In the genomic region with DNA sequence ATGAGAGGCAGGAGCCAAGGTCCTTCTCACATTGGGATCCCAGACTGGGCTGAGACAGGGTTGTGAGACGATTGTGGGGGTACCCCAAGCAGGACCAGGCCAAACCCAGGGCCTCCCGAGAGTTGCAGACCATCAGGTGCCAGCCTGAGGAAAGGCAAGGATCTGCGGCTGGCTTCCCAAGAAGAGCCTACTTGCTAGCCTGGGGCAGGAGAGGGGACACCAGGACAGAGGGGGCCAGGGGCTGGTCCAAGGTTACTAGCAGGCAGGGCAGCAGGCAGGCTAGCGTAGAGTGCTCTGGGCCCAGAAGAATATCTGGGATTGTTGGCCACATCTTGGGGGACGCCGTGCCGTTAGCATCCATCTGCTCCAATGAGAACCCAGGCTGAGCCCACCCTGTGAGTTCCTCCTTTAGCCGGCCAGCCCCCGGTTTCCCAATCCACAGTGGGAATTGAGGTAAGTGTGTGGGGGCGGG, we compare ENCODE assay signal across 8 cellular contexts. TPM values are rescaled to one million over a fixed set of nuclear protein-coding genes. Genes with fewer than 3 reads are reported as not detected.
DNase-seq lines count a peak whose midpoint lies in the region; ATAC-seq, FAIRE-seq and TF ChIP-seq lines count a peak whose summit lies in the region.

No MANE protein-coding gene starts in this region.

- H3K9me3 Mint-ChIP-seq in Caco-2 (ENCODE audit: unreplicated experiment) = no peaks in the 10 kb centered on the region

- WGBS in esophagus squamous epithelium, 2 donors = 0% methylated on average over 1 to 3 of the region's 10 CpGs
- 6 to 10% methylated on average over 9 to 10 of the region's 10 CpGs for WGBS in pancreas, 2 donors

- POLR2A ChIA-PET in Caco-2 (lab: Charles Lee) = interaction anchor here (1.3 to 1.6 kb wide), 2 partner anchors 9 to 42 kb away, joined by 14 to 21 read pairs; a partner anchor contains a TSS

- BruUV-seq in Caco-2 (replicated peaks; lab: Mats Ljungman, UMichigan) = TSS peak; percentile 48

- H3K4me1 Mint-ChIP-seq in Caco-2 (ENCODE audit: low read depth, unreplicated experiment) = peaks cover 17% of the 10 kb centered on the region

- no peak for TF ChIP-seq POLR2A in esophagus squamous epithelium (IDR thresholded peaks at IDR 0.05)

- ATAC-seq in RWPE2 (ENCODE audit: low read depth) = no peak
- ATAC-seq in pancreas = peak in 1 of 4 donors; percentile 0
- no peak for ATAC-seq in GM18498 (IDR thresholded peaks at IDR 0.05; ENCODE audit: unreplicated experiment)
- no peak for ATAC-seq in GM21447 (IDR thresholded peaks at IDR 0.05; ENCODE audit: unreplicated experiment)

- H3K36me3 ChIP-seq in Caco-2 (ENCODE audit: control insufficient read depth, insufficient read depth, low read length) = no peaks in the 10 kb centered on the region
- H3K36me3 ChIP-seq in RWPE2 (ENCODE audit: low read depth) = peaks cover 27% of the 10 kb centered on the region
- H3K36me3 ChIP-seq in esophagus squamous epithelium = peaks cover 0 to 23% (median 3%) of the 10 kb centered on the region in 3 donors
- peaks cover 0 to 20% (median 12%) of the 10 kb centered on the region in 3 donors for H3K36me3 ChIP-seq in pancreas

- H3K36me3 Mint-ChIP-seq in Caco-2 (ENCODE audit: insufficient read depth, unreplicated experiment) = peaks cover 17% of the 10 kb centered on the region

- intact Hi-C loops in Caco-2 (cut with micrococcal nuclease; ENCODE audit: unreplicated experiment) = loop anchor here (5.0 kb wide), 1 partner anchor 259 kb away; a partner anchor contains a TSS
- intact Hi-C loops in esophagus squamous epithelium (cut with DNase I) = no loop called here
- intact Hi-C loops in pancreas (cut with DNase I) = no loop called here

- H3K4me3 ChIP-seq in Caco-2 (ENCODE audit: low read depth, low read length) (peak overlapping the region; percentile 74), RWPE2 (ENCODE audit: severe bottlenecking) (peak overlapping the region; percentile 51), esophagus squamous epithelium (peak overlapping the region; percentile 56 to 85 (median 76)), pancreas (peak overlapping the region; percentile 77 to 90 (median 82))

- H3K4me1 ChIP-seq in Caco-2 = peaks cover 11% of the 10 kb centered on the region
- H3K4me1 ChIP-seq in RWPE2 (ENCODE audit: insufficient read depth, poor library complexity, severe bottlenecking) = peaks cover 11% of the 10 kb centered on the region
- peaks cover 27 to 88% (median 55%) of the 10 kb centered on the region in 3 donors for H3K4me1 ChIP-seq in esophagus squamous epithelium
- peaks cover 16 to 51% (median 17%) of the 10 kb centered on the region in 3 donors for H3K4me1 ChIP-seq in pancreas

- peak overlapping the region; percentile 83 for H3K4me3 Mint-ChIP-seq in Caco-2 (ENCODE audit: unreplicated experiment)

- TF ChIP-seq CTCF in Caco-2 (IDR thresholded peaks at IDR 0.05; ENCODE audit: insufficient read depth in 1 of 2, low read depth in 1 of 2, low read length in 1 of 2, severe bottlenecking in 1 of 2, unreplicated experiment in 1 of 2) (no peak), RWPE2 (IDR thresholded peaks at IDR 0.05; ENCODE audit: poor library complexity, severe bottlenecking) (no peak), esophagus squamous epithelium (IDR thresholded peaks at IDR 0.05) (no peak), pancreas (IDR thresholded peaks at IDR 0.05) (no peak)

- DNase-seq in Caco-2 = no peak
- DNase-seq in RWPE2 (ENCODE audit: low spot score) = no peak
- no peak for DNase-seq in esophagus squamous epithelium (lab: John Stamatoyannopoulos, UW)
- DNase-seq in pancreas = peak in 1 of 6 donors; percentile 76
- no peak for DNase-seq in DMS 273 treated with DMSO at 0.1 percent for 48 hours (lab: John Stamatoyannopoulos, UW)
- DNase-seq in HK-2 (ENCODE audit: unreplicated experiment) = no peak

- H3K27ac Mint-ChIP-seq in Caco-2 (ENCODE audit: unreplicated experiment) = peak overlapping the region; percentile 81

- H3K27me3 ChIP-seq in Caco-2 (replicated peaks; ENCODE audit: control insufficient read depth, insufficient read depth, low read length) = no peaks in the 10 kb centered on the region
- no peaks in the 10 kb centered on the region for H3K27me3 ChIP-seq in RWPE2 (ENCODE audit: insufficient read depth, poor library complexity, severe bottlenecking)
- H3K27me3 ChIP-seq in esophagus squamous epithelium = no peaks in the 10 kb centered on the region
- H3K27me3 ChIP-seq in pancreas = no peaks in the 10 kb centered on the region

- FAIRE-seq in pancreas (lab: Jason Lieb, UNC) = no peak

- CTCF ChIA-PET in Caco-2 (lab: Charles Lee) = interaction anchor here (0.6 to 2.1 kb wide), 6 partner anchors 9 to 258 kb away, joined by 3 to 27 read pairs (median 12); a partner anchor contains a TSS

- H3K9me3 ChIP-seq in Caco-2 (no peaks in the 10 kb centered on the region), RWPE2 (ENCODE audit: severe bottlenecking) (no peaks in the 10 kb centered on the region), esophagus squamous epithelium (no peaks in the 10 kb centered on the region), pancreas (no peaks in the 10 kb centered on the region)

- peaks cover 4% of the 10 kb centered on the region for H3K27me3 Mint-ChIP-seq in Caco-2 (ENCODE audit: insufficient read depth, unreplicated experiment)

- H3K27ac ChIP-seq in RWPE2 (ENCODE audit: poor library complexity, severe bottlenecking) (peak overlapping the region; percentile 50), esophagus squamous epithelium (peak overlapping the region; percentile 83 to 93 (median 90)), pancreas (peak overlapping the region; percentile 65 to 88 (median 76))

RNA-seq across cellular contexts. Expression of a gene that starts 0.5 kb away (rescaled TPM):
- total RNA-seq in Caco-2 (2022) (2.9 and 3.4 TPM in 2 replicates), esophagus squamous epithelium (10 to 100 TPM in 1 of 4 donors, 1 to 10 TPM in 3; 3.1 to 11.1 (median 6.8) TPM), pancreas (10 to 100 TPM in 3 of 6 donors, 1 to 10 TPM in 3; 6.2 to 21.0 (median 9.5) TPM)
- 10 to 100 TPM; 11.3 to 21.5 TPM for polyA plus RNA-seq in pancreas

RNA-seq across cellular contexts. Expression of a gene that starts 5.9 kb away (rescaled TPM):
- total RNA-seq in Caco-2 (2022) = 40.1 and 43.5 TPM in 2 replicates
- 10 to 100 TPM; 46.5 to 65.6 (median 52.3) TPM for total RNA-seq in esophagus squamous epithelium
- 10 to 100 TPM; 21.9 to 30.6 (median 24.6) TPM for total RNA-seq in pancreas
- polyA plus RNA-seq in pancreas = 10 to 100 TPM; 15.8 to 17.0 TPM

RNA-seq across cellular contexts. Expression of a gene that starts 41.7 kb away (rescaled TPM):
- total RNA-seq in Caco-2 (2022) (12.6 and 14.3 TPM in 2 replicates), esophagus squamous epithelium (10 to 100 TPM in 1 of 4 donors, 1 to 10 TPM in 3; 4.4 to 11.8 (median 4.9) TPM), pancreas (10 to 100 TPM in 5 of 6 donors, 1 to 10 TPM in 1; 9.6 to 20.2 (median 11.8) TPM)
- polyA plus RNA-seq in pancreas = 10 to 100 TPM; 20.4 to 21.8 TPM

RNA-seq across cellular contexts. Expression of a gene that starts 43.5 kb away (rescaled TPM):
- 1.6 and 2.1 TPM in 2 replicates for total RNA-seq in Caco-2 (2022)
- total RNA-seq in esophagus squamous epithelium = 1 to 10 TPM in 2 of 4 donors, under 1 TPM in 2; 0.15 to 3.2 (median 1.2) TPM
- total RNA-seq in pancreas = 1 to 10 TPM; 3.2 to 5.6 (median 4.5) TPM
- 1 to 10 TPM; 5.3 to 8.9 TPM for polyA plus RNA-seq in pancreas
